ENCODE assay signal across 26 cellular contexts in the genomic region with DNA sequence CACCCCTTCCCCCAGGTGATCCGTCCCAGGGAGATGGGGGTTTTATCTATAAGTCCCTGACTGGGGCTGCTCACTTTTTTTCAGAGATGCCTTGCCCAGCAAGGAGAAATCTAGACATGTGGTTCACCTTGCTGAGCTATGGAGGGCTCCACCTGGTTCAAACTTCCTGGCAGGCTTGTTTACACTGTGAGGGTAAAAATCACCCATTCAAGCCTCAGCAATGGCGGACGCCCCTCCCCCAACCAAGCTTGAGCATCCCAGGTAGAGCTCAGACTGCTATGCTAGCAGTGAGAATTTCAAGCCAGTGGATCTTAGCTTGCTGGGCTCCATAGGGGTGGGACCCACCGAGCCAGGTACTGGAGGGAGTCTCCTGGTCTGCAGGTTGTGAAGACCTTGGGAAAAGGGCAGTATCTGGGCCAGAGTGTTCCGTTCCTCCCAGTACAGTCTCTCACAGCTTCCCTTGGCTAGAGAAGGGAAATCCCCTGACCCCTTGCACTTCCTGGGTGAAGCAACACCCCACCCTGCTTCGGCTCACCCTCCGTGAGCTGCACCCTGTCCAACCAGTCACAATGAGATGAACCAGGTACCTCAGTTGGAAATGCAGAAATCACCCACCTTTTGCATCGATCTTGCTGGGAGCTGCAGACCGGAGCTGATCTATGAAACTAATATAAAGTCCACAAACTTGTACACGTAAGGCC.
"Had no signal": no experiment of that assay in that cellular context is flagged by ENCODE, and none has a peak within 500 bp of the region (broad histone marks: within the 10 kb centered on the region; RNA-seq: fewer than 3 reads in every experiment).

No MANE protein-coding gene starts in this region.

- H3K27me3 Mint-ChIP-seq: stimulated activated naive CD8-positive, alpha-beta T cell treated with anti-CD3 and anti-CD28 coated beads, Interleukin-15, Interleukin-2, amounts not matched to agents 100 ng/mL and 50 ng/mL, for 24 hours had no signal

- H3K4me3 Mint-ChIP-seq: memory B cell; mesothelial cell of epicardium; neural crest cell; stimulated activated naive B cell treated with anti-CD40 and anti-IgM and Interleukin-4, amounts not matched to agents 10 μg/mL and 1 μg/mL and 100 μg/mL, for 72 hours; stimulated activated naive CD8-positive, alpha-beta T cell treated with anti-CD3 and anti-CD28 coated beads, Interleukin-15, Interleukin-2, amounts not matched to agents 100 ng/mL and 50 ng/mL, for 24 hours had no signal

- H3K4me2 ChIP-seq: hepatocyte had no signal

- H3K9me3 ChIP-seq: mucosa of descending colon, neutrophil, pancreas, right lobe of liver, thoracic aorta, upper lobe of left lung had no signal

- H3K27ac Mint-ChIP-seq: memory B cell; mesothelial cell of epicardium; naive thymus-derived CD4-positive, alpha-beta T cell; stimulated activated naive B cell treated with anti-CD40 and anti-IgM and Interleukin-4, amounts not matched to agents 10 μg/mL and 1 μg/mL and 100 μg/mL, for 72 hours; stimulated activated naive CD8-positive, alpha-beta T cell treated with anti-CD3 and anti-CD28 coated beads, Interleukin-15, Interleukin-2, amounts not matched to agents 100 ng/mL and 50 ng/mL, for 24 hours had no signal

- H3K4me1 ChIP-seq: esophagus muscularis mucosa, foreskin keratinocyte, gastroesophageal sphincter, heart left ventricle, pancreas, right lobe of liver, tibial nerve, upper lobe of left lung had no signal

- H3K36me3 Mint-ChIP-seq: memory B cell; naive thymus-derived CD4-positive, alpha-beta T cell; stimulated activated naive B cell treated with anti-CD40 and anti-IgM and Interleukin-4, amounts not matched to agents 10 μg/mL and 1 μg/mL and 100 μg/mL, for 72 hours had no signal

- H3K4me1 Mint-ChIP-seq: memory B cell; mesothelial cell of epicardium; neural crest cell; stimulated activated naive B cell treated with anti-CD40 and anti-IgM and Interleukin-4, amounts not matched to agents 10 μg/mL and 1 μg/mL and 100 μg/mL, for 72 hours had no signal

- DNase-seq: dorsolateral prefrontal cortex; effector CD4-positive, alpha-beta T cell; foreskin keratinocyte; heart left ventricle; kidney; mucosa of descending colon; naive thymus-derived CD4-positive, alpha-beta T cell; pancreas; right lobe of liver; small intestine; stimulated activated CD4-positive, alpha-beta T cell treated with anti-CD3 and anti-CD28 coated beads, Interleukin-15, amount 100 ng/mL, for 24 hours; stimulated activated CD4-positive, alpha-beta T cell treated with anti-CD3 and anti-CD28 coated beads, Interleukin-2, amount 100 ng/mL, for 48 hours; stimulated activated naive B cell treated with anti-CD40 and anti-IgM and Interleukin-4, amounts not matched to agents 10 μg/mL and 1 μg/mL and 100 μg/mL, for 72 hours; upper lobe of left lung had no signal

- H3K79me2 ChIP-seq: hepatocyte had no signal

- H3K4me3 ChIP-seq: dorsolateral prefrontal cortex, esophagus muscularis mucosa, gastroesophageal sphincter, heart left ventricle, hepatocyte, lung, mucosa of descending colon, pancreas, right lobe of liver, thoracic aorta, tibial nerve, upper lobe of left lung had no signal

- H3K27ac ChIP-seq: dorsolateral prefrontal cortex, epithelial cell of prostate, esophagus muscularis mucosa, foreskin keratinocyte, gastroesophageal sphincter, heart left ventricle, hepatocyte, neutrophil, pancreas, right lobe of liver, thoracic aorta, tibial nerve, upper lobe of left lung had no signal

- H3K27me3 ChIP-seq: dorsolateral prefrontal cortex, foreskin keratinocyte, heart left ventricle, hepatocyte, neutrophil, pancreas, right lobe of liver, tibial nerve, upper lobe of left lung had no signal

- H3K36me3 ChIP-seq: esophagus muscularis mucosa, gastroesophageal sphincter, heart left ventricle, neutrophil, pancreas, right lobe of liver, thoracic aorta, tibial nerve, upper lobe of left lung had no signal
